1 cellular context compared by ENCODE assay signal in the genomic region with DNA sequence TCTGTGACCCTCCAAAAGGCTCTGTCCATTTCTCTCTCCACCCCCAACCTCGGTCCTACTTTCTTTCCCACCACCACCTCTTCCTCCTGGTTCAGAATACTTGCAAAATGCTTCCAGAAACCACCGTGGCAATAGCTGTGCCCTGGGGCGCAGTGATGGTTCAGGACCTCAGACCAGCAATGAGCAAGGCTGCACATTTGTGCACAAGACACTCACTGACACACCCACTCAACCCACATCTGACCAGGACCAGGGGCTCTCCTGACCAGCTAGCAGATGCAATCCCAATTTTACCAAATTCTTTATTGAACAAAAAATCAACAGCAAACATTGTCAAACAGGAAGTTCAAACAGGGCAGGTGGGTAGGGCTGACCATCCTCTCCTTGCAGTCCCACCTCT.
TF ChIP-seq lines count a peak whose summit lies in the region.

No MANE protein-coding gene starts in this region.

TF ChIP-seq in HepG2, 621 proteins besides CTCF, POLR2A, EP300 and RAD21 (continued from another document):
- TF ChIP-seq, protein P1, sequence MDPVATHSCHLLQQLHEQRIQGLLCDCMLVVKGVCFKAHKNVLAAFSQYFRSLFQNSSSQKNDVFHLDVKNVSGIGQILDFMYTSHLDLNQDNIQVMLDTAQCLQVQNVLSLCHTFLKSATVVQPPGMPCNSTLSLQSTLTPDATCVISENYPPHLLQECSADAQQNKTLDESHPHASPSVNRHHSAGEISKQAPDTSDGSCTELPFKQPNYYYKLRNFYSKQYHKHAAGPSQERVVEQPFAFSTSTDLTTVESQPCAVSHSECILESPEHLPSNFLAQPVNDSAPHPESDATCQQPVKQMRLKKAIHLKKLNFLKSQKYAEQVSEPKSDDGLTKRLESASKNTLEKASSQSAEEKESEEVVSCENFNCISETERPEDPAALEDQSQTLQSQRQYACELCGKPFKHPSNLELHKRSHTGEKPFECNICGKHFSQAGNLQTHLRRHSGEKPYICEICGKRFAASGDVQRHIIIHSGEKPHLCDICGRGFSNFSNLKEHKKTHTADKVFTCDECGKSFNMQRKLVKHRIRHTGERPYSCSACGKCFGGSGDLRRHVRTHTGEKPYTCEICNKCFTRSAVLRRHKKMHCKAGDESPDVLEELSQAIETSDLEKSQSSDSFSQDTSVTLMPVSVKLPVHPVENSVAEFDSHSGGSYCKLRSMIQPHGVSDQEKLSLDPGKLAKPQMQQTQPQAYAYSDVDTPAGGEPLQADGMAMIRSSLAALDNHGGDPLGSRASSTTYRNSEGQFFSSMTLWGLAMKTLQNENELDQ (CRISPR knock-in tag; IDR thresholded peaks at IDR 0.05; ENCODE audit: borderline replicate concordance): no peak
- TF ChIP-seq HNRNPK (IDR thresholded peaks at IDR 0.05; ENCODE audit: low read depth, low read length, poor library complexity, severe bottlenecking) (no peak), SALL1 (CRISPR knock-in tag; IDR thresholded peaks at IDR 0.05) (no peak), FOXA1 (IDR thresholded peaks at IDR 0.05) (no peak), FOXA1 (CRISPR knock-in tag; IDR thresholded peaks at IDR 0.05) (no peak), GFI1 (CRISPR knock-in tag; IDR thresholded peaks at IDR 0.05; ENCODE audit: borderline replicate concordance) (no peak)
- TF ChIP-seq, protein P2, sequence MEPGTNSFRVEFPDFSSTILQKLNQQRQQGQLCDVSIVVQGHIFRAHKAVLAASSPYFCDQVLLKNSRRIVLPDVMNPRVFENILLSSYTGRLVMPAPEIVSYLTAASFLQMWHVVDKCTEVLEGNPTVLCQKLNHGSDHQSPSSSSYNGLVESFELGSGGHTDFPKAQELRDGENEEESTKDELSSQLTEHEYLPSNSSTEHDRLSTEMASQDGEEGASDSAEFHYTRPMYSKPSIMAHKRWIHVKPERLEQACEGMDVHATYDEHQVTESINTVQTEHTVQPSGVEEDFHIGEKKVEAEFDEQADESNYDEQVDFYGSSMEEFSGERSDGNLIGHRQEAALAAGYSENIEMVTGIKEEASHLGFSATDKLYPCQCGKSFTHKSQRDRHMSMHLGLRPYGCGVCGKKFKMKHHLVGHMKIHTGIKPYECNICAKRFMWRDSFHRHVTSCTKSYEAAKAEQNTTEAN (CRISPR knock-in tag; conservative IDR thresholded peaks at IDR 0.05): no peak
- TF ChIP-seq, protein P3, sequence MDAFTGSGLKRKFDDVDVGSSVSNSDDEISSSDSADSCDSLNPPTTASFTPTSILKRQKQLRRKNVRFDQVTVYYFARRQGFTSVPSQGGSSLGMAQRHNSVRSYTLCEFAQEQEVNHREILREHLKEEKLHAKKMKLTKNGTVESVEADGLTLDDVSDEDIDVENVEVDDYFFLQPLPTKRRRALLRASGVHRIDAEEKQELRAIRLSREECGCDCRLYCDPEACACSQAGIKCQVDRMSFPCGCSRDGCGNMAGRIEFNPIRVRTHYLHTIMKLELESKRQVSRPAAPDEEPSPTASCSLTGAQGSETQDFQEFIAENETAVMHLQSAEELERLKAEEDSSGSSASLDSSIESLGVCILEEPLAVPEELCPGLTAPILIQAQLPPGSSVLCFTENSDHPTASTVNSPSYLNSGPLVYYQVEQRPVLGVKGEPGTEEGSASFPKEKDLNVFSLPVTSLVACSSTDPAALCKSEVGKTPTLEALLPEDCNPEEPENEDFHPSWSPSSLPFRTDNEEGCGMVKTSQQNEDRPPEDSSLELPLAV (CRISPR knock-in tag; conservative IDR thresholded peaks at IDR 0.05; ENCODE audit: low read depth): no peak
